Comparison of ENCODE assay signal across 20 cellular contexts in the genomic region with DNA sequence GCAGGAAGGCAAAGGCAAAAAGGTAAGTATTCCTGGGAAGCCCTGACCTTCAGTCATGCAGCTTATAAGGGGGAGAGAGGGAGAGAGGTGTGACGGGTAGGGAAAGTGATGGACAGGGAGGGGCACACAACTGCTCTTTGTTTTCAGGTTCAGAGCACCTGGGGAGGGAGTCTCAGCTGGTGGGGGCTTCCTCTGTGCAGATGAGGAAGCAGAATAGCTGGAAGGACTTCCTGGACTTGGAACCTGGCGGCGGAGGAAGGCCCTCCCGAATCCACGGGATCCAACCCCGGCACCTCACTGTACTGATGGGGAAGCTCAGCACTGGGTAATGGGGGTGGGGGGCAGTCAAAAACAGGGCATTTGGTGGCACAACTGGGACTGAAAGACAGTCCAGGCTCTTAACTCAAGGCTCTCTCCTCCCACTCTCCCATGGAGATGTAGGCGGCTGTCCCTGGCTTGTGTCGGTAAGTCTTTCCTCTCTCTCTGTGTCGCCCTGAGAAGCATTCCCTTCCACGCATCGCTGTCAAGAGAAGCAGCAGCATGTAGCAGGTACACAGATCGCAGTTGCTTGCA. TPM values are rescaled to one million over a fixed set of nuclear protein-coding genes. Genes with fewer than 3 reads are reported as not detected.
DNase-seq lines count a peak whose midpoint lies in the region; ATAC-seq, FAIRE-seq and TF ChIP-seq lines count a peak whose summit lies in the region.
"Had no signal": no experiment of that assay in that cellular context is flagged by ENCODE, and none has a peak within 500 bp of the region (broad histone marks: within the 10 kb centered on the region; RNA-seq: fewer than 3 reads in every experiment).

No MANE protein-coding gene starts in this region.

- H3K27ac ChIP-seq in SK-N-MC (peak overlapping the region; percentile 25; the same call in 1 of the 2 replicates), esophagus squamous epithelium (peak overlapping the region; percentile 11 to 84 (median 68)), neural progenitor cell (no peak overlapping the region), upper lobe of right lung (peak overlapping the region; percentile 55)

- H3F3A ChIP-seq in neural progenitor cell (ENCODE audit: low read depth), result peaks cover 49% of the 10 kb centered on the region

- intact Hi-C loops in esophagus squamous epithelium (cut with DNase I), result no loop called here
- intact Hi-C loops in upper lobe of right lung (cut with DNase I), result no loop called here

- peak overlapping the region; percentile 74 for H3K27ac Mint-ChIP-seq in neural progenitor cell
- H3K27ac Mint-ChIP-seq: activated naive CD8-positive, alpha-beta T cell treated with anti-CD3 and anti-CD28 coated beads, Interleukin-2, amount 10 ng/mL, durations not matched to agents 7 days and 5 days; activated T-helper 2 cell treated with anti-CD3 and anti-CD28 coated beads, Interferon-gamma antibody, Interleukin-2, Interleukin-4, amounts not matched to agents 10 μg/mL and 5 μg/mL and 100 μg/mL, durations not matched to agents 14 hours and 24 hours and 36 hours had no signal

- ATAC-seq in upper lobe of right lung, result no peak
- ATAC-seq in HG03469 (IDR thresholded peaks at IDR 0.05; ENCODE audit: unreplicated experiment), result no peak
- no peak for ATAC-seq in GM18520 (IDR thresholded peaks at IDR 0.05; ENCODE audit: unreplicated experiment)
- ATAC-seq: GM12878, HCT116, sciatic nerve had no signal

- peaks cover 37% of the 10 kb centered on the region for H3K4me1 Mint-ChIP-seq in neural progenitor cell
- H3K4me1 Mint-ChIP-seq: activated naive CD8-positive, alpha-beta T cell treated with anti-CD3 and anti-CD28 coated beads, Interleukin-2, amount 10 ng/mL, durations not matched to agents 7 days and 5 days had no signal

- DNase-seq in SK-N-MC (ENCODE audit: low read depth, low spot score) (no peak), esophagus squamous epithelium (lab: John Stamatoyannopoulos, UW) (no peak), neural progenitor cell (ENCODE audit: low spot score) (no peak), upper lobe of right lung (no peak), RCC 7860 (ENCODE audit: low spot score) (no peak)
- DNase-seq: activated CD4-positive, alpha-beta T cell treated with anti-CD3 and anti-CD28 coated beads for 48 hours; activated naive CD8-positive, alpha-beta T cell treated with anti-CD3 and anti-CD28 coated beads, Interleukin-2, amount 10 ng/mL, durations not matched to agents 7 days and 5 days; naive B cell; NCI-H2081; stimulated activated CD4-positive, alpha-beta T cell treated with anti-CD3 and anti-CD28 coated beads, Interleukin-1b, Interleukin-23, amount 100 ng/mL, for 48 hours; stimulated activated naive CD4-positive, alpha-beta T cell treated with Interleukin-2 at 50 U/mL for 16 hours; trophoblast cell had no signal

- peaks cover 6% of the 10 kb centered on the region for H3K36me3 Mint-ChIP-seq in neural progenitor cell
- H3K36me3 Mint-ChIP-seq: activated naive CD8-positive, alpha-beta T cell treated with anti-CD3 and anti-CD28 coated beads, Interleukin-2, amount 10 ng/mL, durations not matched to agents 7 days and 5 days; naive B cell had no signal

- H3K9me3 ChIP-seq in SK-N-MC (ENCODE audit: low read depth, low read length) (no peaks in the 10 kb centered on the region), esophagus squamous epithelium (no peaks in the 10 kb centered on the region), neural progenitor cell (ENCODE audit: low read depth) (no peaks in the 10 kb centered on the region), upper lobe of right lung (no peaks in the 10 kb centered on the region)

- H3K4me1 ChIP-seq in esophagus squamous epithelium, result peaks cover 0 to 34% (median 8%) of the 10 kb centered on the region in 3 donors
- H3K4me1 ChIP-seq in neural progenitor cell, result peaks cover 33% of the 10 kb centered on the region
- H3K4me1 ChIP-seq in upper lobe of right lung, result no peaks in the 10 kb centered on the region

- H3K9ac ChIP-seq in SK-N-MC (ENCODE audit: insufficient read length), result no peak overlapping the region
- H3K9ac ChIP-seq in neural progenitor cell, result no peak overlapping the region

- 56 to 60% methylated on average over 8 to 9 of the region's 12 CpGs for WGBS in esophagus squamous epithelium, 2 donors

- H3K4me2 ChIP-seq in neural progenitor cell, result no peak overlapping the region

- no peaks in the 10 kb centered on the region for H3K27me3 ChIP-seq in esophagus squamous epithelium
- no peaks in the 10 kb centered on the region for H3K27me3 ChIP-seq in neural progenitor cell
- no peaks in the 10 kb centered on the region for H3K27me3 ChIP-seq in upper lobe of right lung

- no peak overlapping the region for H2AFZ ChIP-seq in neural progenitor cell (replicated peaks)

- FAIRE-seq in RCC 7860 (lab: Jason Lieb, UNC), result no peak
- FAIRE-seq: GM12878, islet of Langerhans had no signal

- H3K36me3 ChIP-seq in SK-N-MC (ENCODE audit: insufficient read depth, low read length), result no peaks in the 10 kb centered on the region
- no peaks in the 10 kb centered on the region for H3K36me3 ChIP-seq in esophagus squamous epithelium
- H3K36me3 ChIP-seq in neural progenitor cell, result no peaks in the 10 kb centered on the region
- no peaks in the 10 kb centered on the region for H3K36me3 ChIP-seq in upper lobe of right lung

- no peaks in the 10 kb centered on the region for H3K79me2 ChIP-seq in neural progenitor cell (ENCODE audit: low read depth)

- H3K4me3 ChIP-seq in SK-N-MC (no peak overlapping the region), esophagus squamous epithelium (peak overlapping the region in 1 of 4 donors; percentile 2), neural progenitor cell (no peak overlapping the region), upper lobe of right lung (no peak overlapping the region)
- H3K4me3 ChIP-seq: GM12878, lung had no signal

- H4K20me1 ChIP-seq in neural progenitor cell (ENCODE audit: low read depth), result no peaks in the 10 kb centered on the region

- no peak for TF ChIP-seq POLR2A in esophagus squamous epithelium (IDR thresholded peaks at IDR 0.05)

- H3K4me3 Mint-ChIP-seq in neural progenitor cell, result no peak overlapping the region
- H3K4me3 Mint-ChIP-seq: activated naive CD8-positive, alpha-beta T cell treated with anti-CD3 and anti-CD28 coated beads, Interleukin-2, amount 10 ng/mL, durations not matched to agents 7 days and 5 days; naive B cell had no signal

- no peaks in the 10 kb centered on the region for H3K9me3 Mint-ChIP-seq in neural progenitor cell
- H3K9me3 Mint-ChIP-seq: activated naive CD8-positive, alpha-beta T cell treated with anti-CD3 and anti-CD28 coated beads, Interleukin-2, amount 10 ng/mL, durations not matched to agents 7 days and 5 days; activated T-helper 2 cell treated with anti-CD3 and anti-CD28 coated beads, Interferon-gamma antibody, Interleukin-2, Interleukin-4, amounts not matched to agents 10 μg/mL and 5 μg/mL and 100 μg/mL, durations not matched to agents 14 hours and 24 hours and 36 hours; naive B cell had no signal

- TF ChIP-seq CTCF in esophagus squamous epithelium (IDR thresholded peaks at IDR 0.05), result no peak
- no peak for TF ChIP-seq CTCF in neural progenitor cell (IDR thresholded peaks at IDR 0.05)
- TF ChIP-seq CTCF in upper lobe of right lung (IDR thresholded peaks at IDR 0.05), result no peak

- H3K27me3 Mint-ChIP-seq in neural progenitor cell (ENCODE audit: insufficient read depth, low read depth), result peaks cover 5% of the 10 kb centered on the region

RNA-seq across cellular contexts. Expression of a gene that starts 11.9 kb away (rescaled TPM):
- total RNA-seq in esophagus squamous epithelium, result 10 to 100 TPM; 14.0 to 33.4 (median 21.5) TPM
- total RNA-seq in neural progenitor cell (ENCODE audit: low replicate concordance), result 2.8 and 5.0 TPM in 2 replicates
- total RNA-seq in upper lobe of right lung, result 15.6 TPM
